In the genomic region with DNA sequence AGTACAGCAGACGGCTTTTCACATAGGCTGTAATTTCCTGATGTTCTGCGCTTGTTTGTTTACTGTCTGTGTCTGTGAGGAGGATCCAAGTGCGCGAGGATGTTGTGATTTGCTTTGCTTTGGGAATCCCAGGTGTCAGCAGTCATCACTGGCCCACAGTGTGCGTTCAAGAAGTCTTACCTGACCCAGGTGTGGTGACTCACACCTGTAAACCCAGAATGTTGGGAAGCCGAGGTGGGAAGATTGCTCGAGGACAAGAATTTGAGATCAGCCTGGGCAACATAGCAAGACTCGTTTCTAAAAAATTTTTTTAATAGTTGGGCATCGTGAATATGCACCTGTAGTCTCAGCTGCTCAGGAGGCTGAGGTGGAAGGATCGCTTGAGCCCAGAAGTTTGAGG, we compare ENCODE assay signal across 7 cellular contexts.
A peak's percentile ranks its signal among the peaks of the same experiment; 100 is the strongest.
DNase-seq lines count a peak whose midpoint lies in the region; ATAC-seq, FAIRE-seq and TF ChIP-seq lines count a peak whose summit lies in the region.
"Not testable (repeated sequence)": the region's sequence is repeated elsewhere in the genome, so short reads cannot be mapped to it uniquely, and the experiment has no call there.

No MANE protein-coding gene starts in this region.

- not testable (repeated sequence) for H3F3A ChIP-seq in OCI-LY1 (ENCODE audit: insufficient read depth, low read length)

- H3K79me2 ChIP-seq in OCI-LY1 (ENCODE audit: insufficient read depth, low read length): peaks cover 55% of the 10 kb centered on the region

- H4K20me1 ChIP-seq in OCI-LY1 (ENCODE audit: insufficient read depth, low read length): not testable (repeated sequence)

- POLR2A ChIA-PET in CD4-positive, alpha-beta T cell (lab: Charles Lee); HEK293 (lab: Yijun Ruan, JAX): not testable (repeated sequence)

- H3K27ac Mint-ChIP-seq in CD4-positive, alpha-beta T cell; glutamatergic neuron (ENCODE audit: unreplicated experiment): not testable (repeated sequence)
- peak overlapping the region; percentile 6 to 32 (median 28) for H3K27ac Mint-ChIP-seq in nephron

- H3K4me2 ChIP-seq in OCI-LY1 (ENCODE audit: low read length): not testable (repeated sequence)

- FAIRE-seq in bronchial epithelial cell (lab: Jason Lieb, UNC): peak; percentile 96

- ATAC-seq in CD4-positive, alpha-beta T cell (ENCODE audit: poor library complexity): not testable (repeated sequence)

- H3K9me3 ChIP-seq in CD4-positive, alpha-beta T cell (ENCODE audit: control insufficient read depth, low read length); HEK293 (ENCODE audit: control insufficient read depth, insufficient read depth, low read depth, low read length); OCI-LY1 (ENCODE audit: low read length); spleen: not testable (repeated sequence)

- H3K4me3 ChIP-seq in HEK293 (ENCODE audit: low read depth, low read length); OCI-LY1 (ENCODE audit: low read depth, low read length, poor library complexity, severe bottlenecking); bronchial epithelial cell (ENCODE audit: low read depth, low read length); spleen: not testable (repeated sequence)

- DNase-seq in CD4-positive, alpha-beta T cell; bronchial epithelial cell (ENCODE audit: low read depth); glutamatergic neuron: not testable (repeated sequence)
- DNase-seq in spleen: peak; percentile 32

- WGBS in spleen, 5 donors: 69 to 82% (median 72%) methylated on average over 10 of the region's 10 CpGs

- not testable (repeated sequence) for H3K9ac ChIP-seq in OCI-LY1 (ENCODE audit: low read length)

- peak overlapping the region; percentile 70 for H3K4me3 Mint-ChIP-seq in CD4-positive, alpha-beta T cell
- peak overlapping the region; percentile 52 for H3K4me3 Mint-ChIP-seq in glutamatergic neuron (ENCODE audit: unreplicated experiment)
- peak overlapping the region; percentile 68 to 79 (median 77) for H3K4me3 Mint-ChIP-seq in nephron

- CTCF ChIA-PET in CD4-positive, alpha-beta T cell (lab: Charles Lee); HEK293 (lab: Yijun Ruan, JAX): not testable (repeated sequence)

- not testable (repeated sequence) for H3K9me3 Mint-ChIP-seq in CD4-positive, alpha-beta T cell; nephron
- peaks cover 13% of the 10 kb centered on the region for H3K9me3 Mint-ChIP-seq in glutamatergic neuron (ENCODE audit: unreplicated experiment)

- not testable (repeated sequence) for H3K27me3 Mint-ChIP-seq in CD4-positive, alpha-beta T cell; glutamatergic neuron (ENCODE audit: unreplicated experiment); nephron (ENCODE audit: low read depth)

- not testable (repeated sequence) for H3K9me2 ChIP-seq in OCI-LY1 (ENCODE audit: low read depth, low read length)

- H3K36me3 Mint-ChIP-seq in CD4-positive, alpha-beta T cell (ENCODE audit: low read depth); glutamatergic neuron (ENCODE audit: unreplicated experiment): not testable (repeated sequence)
- H3K36me3 Mint-ChIP-seq in nephron (ENCODE audit: low read depth): peaks cover 14% of the 10 kb centered on the region

- H3K4me1 ChIP-seq in HEK293 (ENCODE audit: control insufficient read depth, insufficient read depth, low read length): not testable (repeated sequence)
- H3K4me1 ChIP-seq in OCI-LY1 (ENCODE audit: insufficient read depth, low read length, severe bottlenecking): peaks cover 48% of the 10 kb centered on the region
- peaks cover 0 to 38% (median 13%) of the 10 kb centered on the region in 6 donors for H3K4me1 ChIP-seq in spleen

- H3K27me3 ChIP-seq in CD4-positive, alpha-beta T cell (ENCODE audit: control insufficient read depth, insufficient read depth, low read length); OCI-LY1 (ENCODE audit: insufficient read depth, low read length); bronchial epithelial cell (ENCODE audit: control insufficient read depth, insufficient read depth, low read length): not testable (repeated sequence)
- H3K27me3 ChIP-seq in spleen (replicated peaks in 1 of 7): peaks cover 0 to 12% (median 0%) of the 10 kb centered on the region in 7 donors

- H2AFZ ChIP-seq in OCI-LY1 (ENCODE audit: low read length): not testable (repeated sequence)

- intact Hi-C loops in CD4-positive, alpha-beta T cell (cut with DNase I, micrococcal nuclease): loop anchor here in 1 of 2 experiments (10.0 kb wide), 4 partner anchors 59 to 609 kb away; a partner anchor contains a TSS
- intact Hi-C loops in spleen (cut with DNase I; ENCODE audit: low total_unique reads): not testable (repeated sequence)

- TF ChIP-seq CTCF in CD4-positive, alpha-beta T cell (IDR thresholded peaks at IDR 0.05); HEK293 (tag by site-specific recombination; IDR thresholded peaks at IDR 0.05); OCI-LY1 (IDR thresholded peaks at IDR 0.05; ENCODE audit: low read length); bronchial epithelial cell (IDR thresholded peaks at IDR 0.05; ENCODE audit: insufficient read depth, low read length, severe bottlenecking); glutamatergic neuron (IDR thresholded peaks at IDR 0.05; ENCODE audit: partially characterized antibody, unreplicated experiment); nephron (IDR thresholded peaks at IDR 0.05; ENCODE audit: unreplicated experiment in 3 of 3); spleen (IDR thresholded peaks at IDR 0.05 in 8 of 11, conservative IDR thresholded peaks at IDR 0.05 in 3 of 11): not testable (repeated sequence)

- peaks cover 0 to 15% of the 10 kb centered on the region in 2 experiments; a peak in 2 of 3 replicates for H3K36me3 ChIP-seq in HEK293 (ENCODE audit: control insufficient read depth in 2 of 2, insufficient read depth in 1 of 2, low read length in 2 of 2)
- not testable (repeated sequence) for H3K36me3 ChIP-seq in OCI-LY1 (ENCODE audit: insufficient read depth, low read length); bronchial epithelial cell (ENCODE audit: control insufficient read depth, insufficient read depth, low read length); spleen

- H3K27ac ChIP-seq in CD4-positive, alpha-beta T cell (ENCODE audit: low read depth, low read length); HEK293 (ENCODE audit: extremely low read depth, low read depth, low read length); spleen: not testable (repeated sequence)
- H3K27ac ChIP-seq in OCI-LY1 (ENCODE audit: low read depth, low read length, poor library complexity, severe bottlenecking): peak overlapping the region; percentile 71

- not testable (repeated sequence) for TF ChIP-seq POLR2A in spleen (IDR thresholded peaks at IDR 0.05)

- H3K4me1 Mint-ChIP-seq in CD4-positive, alpha-beta T cell (ENCODE audit: low read depth): peaks cover 13% of the 10 kb centered on the region
- not testable (repeated sequence) for H3K4me1 Mint-ChIP-seq in glutamatergic neuron (ENCODE audit: low read depth, unreplicated experiment)
- peaks cover 15% of the 10 kb centered on the region for H3K4me1 Mint-ChIP-seq in nephron

TF ChIP-seq in HEK293, 187 proteins besides CTCF, POLR2A, EP300 and RAD21:
- peak; percentile 54; the same call in 1 of the 2 replicates for TF ChIP-seq ZEB2 (tag by site-specific recombination; IDR thresholded peaks at IDR 0.05)
